ENCODE assay signal across 1 cellular context in genomic region chr12:6998708-6999451, GRCh38.
TF ChIP-seq lines count a peak whose summit lies in the region.

No MANE protein-coding gene starts in this region.

TF ChIP-seq in GM12878, 131 proteins besides CTCF, POLR2A, EP300 and RAD21:
- TF ChIP-seq EGR1 (IDR thresholded peaks at IDR 0.05; ENCODE audit: borderline replicate concordance in 1 of 2, low read depth in 2 of 2, low read length in 2 of 2), result no peak
- TF ChIP-seq SREBF1 (IDR thresholded peaks at IDR 0.05; ENCODE audit: low read length), result no peak
- no peak for TF ChIP-seq RCOR1 (conservative IDR thresholded peaks at IDR 0.05; ENCODE audit: low read depth, low read length)
- no peak for TF ChIP-seq ATF3 (IDR thresholded peaks at IDR 0.05; ENCODE audit: borderline replicate concordance, extremely low read depth, low read depth, low read length)
- no peak for TF ChIP-seq NR2C2 (IDR thresholded peaks at IDR 0.05; ENCODE audit: borderline replicate concordance, control insufficient read depth, insufficient read length, low read depth)
